ENCODE assay signal across 1 cellular context in genomic region chr11:1121343-1122331, GRCh38.
TF ChIP-seq lines count a peak whose summit lies in the region.

No MANE protein-coding gene starts in this region.

TF ChIP-seq in HepG2, 621 proteins besides CTCF, POLR2A, EP300 and RAD21:
- TF ChIP-seq ARID5B (CRISPR knock-in tag; IDR thresholded peaks at IDR 0.05) (no peak), ZSCAN12 (CRISPR knock-in tag; IDR thresholded peaks at IDR 0.05) (no peak), ZNF775 (CRISPR knock-in tag; IDR thresholded peaks at IDR 0.05; ENCODE audit: borderline replicate concordance) (no peak), SP1 (IDR thresholded peaks at IDR 0.05) (no peak), SP1 (CRISPR knock-in tag; IDR thresholded peaks at IDR 0.05) (no peak)
